15 cellular contexts compared by ENCODE assay signal in the genomic region with DNA sequence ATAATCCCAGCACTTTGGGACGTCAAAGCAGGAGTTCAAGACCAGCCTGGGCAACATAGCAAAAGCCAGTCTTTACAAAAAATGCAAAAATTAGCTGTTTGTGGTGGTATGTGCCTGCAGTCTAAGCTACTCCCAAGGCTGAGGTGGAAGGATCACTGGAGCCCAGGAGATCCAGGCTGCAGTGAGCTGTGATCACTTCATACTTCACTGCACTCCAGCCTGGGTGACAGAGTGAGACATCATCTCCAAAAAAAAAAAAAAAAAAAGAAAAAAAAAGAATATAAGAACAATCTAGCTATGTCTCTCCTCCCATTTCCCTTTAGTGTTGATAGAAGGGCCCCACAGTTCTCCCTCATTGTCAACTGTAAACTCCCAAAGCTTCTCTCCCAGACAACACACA.
"Had no signal": no experiment of that assay in that cellular context is flagged by ENCODE, and none has a peak within 500 bp of the region (broad histone marks: within the 10 kb centered on the region; RNA-seq: fewer than 3 reads in every experiment).

No MANE protein-coding gene starts in this region.

- H3K9me3 ChIP-seq: breast epithelium, lower lobe of right lung, psoas muscle, right lobe of liver, spleen, upper lobe of left lung had no signal

- H3K4me3 ChIP-seq: breast epithelium, lower lobe of right lung, psoas muscle, right lobe of liver, upper lobe of left lung had no signal

- H3K4me1 ChIP-seq: breast epithelium, psoas muscle, right lobe of liver had no signal

- H3K9me3 Mint-ChIP-seq: endodermal cell, immature natural killer cell, natural killer cell had no signal

- H3K36me3 ChIP-seq: breast epithelium, lower lobe of right lung, right lobe of liver, spleen, upper lobe of left lung had no signal

- H3K36me3 Mint-ChIP-seq: immature natural killer cell, natural killer cell had no signal

- ATAC-seq: activated naive CD4-positive, alpha-beta T cell treated with anti-CD3 and anti-CD28 coated beads, Interleukin-2, amount 50 U/mL, for 72 hours; left cardiac atrium; lower lobe of right lung; natural killer cell; psoas muscle; right lobe of liver had no signal

- H3K27ac ChIP-seq: breast epithelium, lower lobe of right lung, psoas muscle, right lobe of liver, spleen, upper lobe of left lung had no signal

- DNase-seq: activated T-cell treated with anti-CD3 and anti-CD28 coated beads, Interleukin-2, amount 50 U/mL, for 1 hour; aorta; erythroblast; immature natural killer cell; left cardiac atrium; lower lobe of right lung; natural killer cell; psoas muscle; right lobe of liver; spleen; stimulated activated CD4-positive, alpha-beta T cell treated with anti-CD3 and anti-CD28 coated beads, Interleukin-1b, Interleukin-23, amount 100 ng/mL, for 48 hours had no signal

- H3K4me3 Mint-ChIP-seq: immature natural killer cell, natural killer cell had no signal

- H3K27ac Mint-ChIP-seq: activated naive CD4-positive, alpha-beta T cell treated with anti-CD3 and anti-CD28 coated beads, Interleukin-2, amount 50 U/mL, for 72 hours; immature natural killer cell; natural killer cell had no signal

- H3K27me3 ChIP-seq: breast epithelium, right lobe of liver, upper lobe of left lung had no signal
